ENCODE assay signal across 17 cellular contexts in the genomic region with DNA sequence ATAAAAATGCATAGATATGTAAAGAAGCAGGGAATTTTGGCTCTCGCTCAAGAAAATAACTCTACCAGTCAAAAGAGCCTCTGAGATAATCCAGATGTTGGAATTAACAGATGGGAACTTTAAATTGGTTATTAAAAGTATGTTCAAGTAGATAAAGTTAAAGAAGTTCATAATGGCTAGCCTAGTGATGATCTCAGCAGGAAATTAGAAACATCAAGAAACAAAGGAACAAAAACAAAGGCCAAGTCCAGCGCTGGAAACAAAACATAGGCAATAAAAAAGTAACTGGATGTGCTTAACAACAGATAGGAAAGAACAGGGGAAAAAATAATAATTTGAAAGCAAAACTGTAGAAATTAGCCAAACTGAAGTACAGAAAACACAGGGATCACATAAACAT. TPM values are rescaled to one million over a fixed set of nuclear protein-coding genes. Genes with fewer than 3 reads are reported as not detected.
DNase-seq lines count a peak whose midpoint lies in the region; ATAC-seq and TF ChIP-seq lines count a peak whose summit lies in the region.
"Had no signal": no experiment of that assay in that cellular context is flagged by ENCODE, and none has a peak within 500 bp of the region (broad histone marks: within the 10 kb centered on the region; RNA-seq: fewer than 3 reads in every experiment).

No MANE protein-coding gene starts in this region.

- H3F3A ChIP-seq in GM23338 (replicated peaks; ENCODE audit: low read depth) (no peaks in the 10 kb centered on the region), smooth muscle cell (ENCODE audit: low read depth) (no peaks in the 10 kb centered on the region)

- no peaks in the 10 kb centered on the region for H3K9me3 ChIP-seq in mammary epithelial cell (replicated peaks; ENCODE audit: insufficient read depth, low read length)
- no peaks in the 10 kb centered on the region for H3K9me3 ChIP-seq in smooth muscle cell (replicated peaks; ENCODE audit: low read depth)

- peak overlapping the region; percentile 2; the same call in 1 of the 2 replicates for H3K4me2 ChIP-seq in GM23338
- peak overlapping the region; percentile 61 for H3K4me2 ChIP-seq in mammary epithelial cell (ENCODE audit: insufficient read depth, low read depth, low read length)
- H3K4me2 ChIP-seq in smooth muscle cell = peak overlapping the region; percentile 12
- H3K4me2 ChIP-seq: KMS-11 had no signal

- dilution Hi-C loops in mammary epithelial cell (cut with HindIII; ENCODE audit: low sequenced_read_pairs) = no loop called here

- H3K27me3 ChIP-seq in GM23338 (ENCODE audit: insufficient read depth) = no peaks in the 10 kb centered on the region
- H3K27me3 ChIP-seq in mammary epithelial cell (ENCODE audit: insufficient read depth, low read length) = no peaks in the 10 kb centered on the region
- H3K27me3 ChIP-seq in smooth muscle cell (ENCODE audit: low read depth) = no peaks in the 10 kb centered on the region

- H3K4me1 Mint-ChIP-seq in GM23338 = peaks cover 23% of the 10 kb centered on the region
- peaks cover 3% of the 10 kb centered on the region for H3K4me1 Mint-ChIP-seq in chondrocyte (ENCODE audit: low read depth)

- no peaks in the 10 kb centered on the region for H4K20me1 ChIP-seq in GM23338 (replicated peaks; ENCODE audit: insufficient read depth)
- no peaks in the 10 kb centered on the region for H4K20me1 ChIP-seq in mammary epithelial cell (ENCODE audit: insufficient read depth, low read length)
- no peaks in the 10 kb centered on the region for H4K20me1 ChIP-seq in smooth muscle cell (ENCODE audit: low read depth)

- CTCF ChIA-PET in mammary epithelial cell (lab: Charles Lee; ENCODE audit: low non-redundant PET) = no interaction called here

- intact Hi-C loops in mammary epithelial cell (cut with micrococcal nuclease) = no loop called here

- H3K27ac ChIP-seq in GM23338 (ENCODE audit: low read depth) (no peak overlapping the region), mammary epithelial cell (ENCODE audit: insufficient read depth, low read depth, low read length) (no peak overlapping the region), smooth muscle cell (ENCODE audit: low read depth) (no peak overlapping the region)
- H3K27ac ChIP-seq: KMS-11, RWPE1 had no signal

- H3K36me3 ChIP-seq in GM23338 (ENCODE audit: insufficient read depth) = no peaks in the 10 kb centered on the region
- no peaks in the 10 kb centered on the region for H3K36me3 ChIP-seq in mammary epithelial cell (ENCODE audit: insufficient read depth, low read length)
- H3K36me3 ChIP-seq in smooth muscle cell (ENCODE audit: low read depth) = no peaks in the 10 kb centered on the region

- H3K4me3 ChIP-seq in GM23338 = no peak overlapping the region
- no peak overlapping the region for H3K4me3 ChIP-seq in mammary epithelial cell (replicated peaks in 1 of 3; ENCODE audit: insufficient read depth in 1 of 3, low read depth in 2 of 3, low read length in 3 of 3)
- no peak overlapping the region for H3K4me3 ChIP-seq in fibroblast of pulmonary artery (replicated peaks; ENCODE audit: low read depth, low read length)
- H3K4me3 ChIP-seq in smooth muscle cell = no peak overlapping the region

- H3K4me1 ChIP-seq in GM23338 (ENCODE audit: insufficient read depth) = peaks cover 20% of the 10 kb centered on the region
- H3K4me1 ChIP-seq in mammary epithelial cell (ENCODE audit: insufficient read depth, low read length) = peaks cover 20% of the 10 kb centered on the region
- H3K4me1 ChIP-seq in smooth muscle cell (ENCODE audit: low read depth) = no peaks in the 10 kb centered on the region

- TF ChIP-seq CTCF in GM23338 (conservative IDR thresholded peaks at IDR 0.05; ENCODE audit: low read depth in 2 of 2) = no peak
- TF ChIP-seq CTCF in mammary epithelial cell (conservative IDR thresholded peaks at IDR 0.05 in 1 of 2, IDR thresholded peaks at IDR 0.05 in 1 of 2; ENCODE audit: extremely low read depth in 1 of 2, insufficient read depth in 1 of 2, low read depth in 1 of 2, low read length in 2 of 2) = no peak
- no peak for TF ChIP-seq CTCF in fibroblast of pulmonary artery (IDR thresholded peaks at IDR 0.05; ENCODE audit: low read length, missing control alignments)
- TF ChIP-seq CTCF in smooth muscle cell (IDR thresholded peaks at IDR 0.05; ENCODE audit: borderline replicate concordance, insufficient read depth, poor library complexity, severe bottlenecking) = no peak
- no peak for TF ChIP-seq CTCF in chondrocyte (IDR thresholded peaks at IDR 0.05)

- H3K9me2 ChIP-seq in GM23338 (ENCODE audit: insufficient read depth) = no peaks in the 10 kb centered on the region

- BruUV-seq in mammary epithelial cell (replicated peaks; lab: Mats Ljungman, UMichigan) = no TSS peak

- in situ Hi-C loops in mammary epithelial cell (cut with MboI; ENCODE audit: low sequenced_read_pairs in 2 of 2) = no loop called here

- H3K36me3 Mint-ChIP-seq in GM23338 (ENCODE audit: low read depth) (peaks cover 4% of the 10 kb centered on the region; the same call in 1 of the 3 replicates), chondrocyte (ENCODE audit: low read depth) (no peaks in the 10 kb centered on the region)

- DNase-seq in GM23338 (ENCODE audit: low spot score) (no peak), mammary epithelial cell (no peak), fibroblast of pulmonary artery (ENCODE audit: low read depth) (peak; percentile 56), smooth muscle cell (lab: John Stamatoyannopoulos, UW; ENCODE audit: unreplicated experiment) (no peak), chondrocyte (ENCODE audit: low spot score) (no peak)
- DNase-seq in stimulated activated CD4-positive, alpha-beta T cell treated with anti-CD3 and anti-CD28 coated beads, Interleukin-12 subunit alpha, Interleukin-12 subunit beta, amount 100 ng/mL, for 4 hours = no peak
- DNase-seq in activated naive CD4-positive, alpha-beta T cell treated with anti-CD3 and anti-CD28 coated beads, Interleukin-2, amount 50 U/mL, for 16 hours = no peak
- DNase-seq: EL, NCI-H1048, NCI-H1436 treated with DMSO at 0.1 percent for 48 hours, NCI-H2029 treated with DMSO at 0.1 percent for 48 hours, NCI-H2171 treated with DMSO at 0.1 percent for 48 hours, NCI-H748 treated with DMSO at 0.1 percent for 48 hours, PC-3 had no signal

- H3K9me3 Mint-ChIP-seq in GM23338 (peaks cover 4% of the 10 kb centered on the region; the same call in 2 of the 3 replicates), chondrocyte (ENCODE audit: low read depth) (peaks cover 8% of the 10 kb centered on the region)

- no peaks in the 10 kb centered on the region for H3K27me3 Mint-ChIP-seq in GM23338 (ENCODE audit: insufficient read depth, low read depth, poor library complexity)
- H3K27me3 Mint-ChIP-seq in chondrocyte (ENCODE audit: low read depth) = no peaks in the 10 kb centered on the region

- H3K79me2 ChIP-seq in GM23338 (replicated peaks; ENCODE audit: insufficient read depth) (no peaks in the 10 kb centered on the region), mammary epithelial cell (ENCODE audit: insufficient read depth, low read length) (no peaks in the 10 kb centered on the region), smooth muscle cell (ENCODE audit: low read depth) (no peaks in the 10 kb centered on the region)

- ATAC-seq in GM23338 = no peak
- ATAC-seq: PC-3 had no signal

- H3K27ac Mint-ChIP-seq in GM23338 = no peak overlapping the region
- no peak overlapping the region for H3K27ac Mint-ChIP-seq in chondrocyte (ENCODE audit: unreplicated experiment)

- no peak overlapping the region for H3K9ac ChIP-seq in mammary epithelial cell (ENCODE audit: insufficient read depth, low read length)
- no peak overlapping the region for H3K9ac ChIP-seq in smooth muscle cell (ENCODE audit: low read depth)
- H3K9ac ChIP-seq: KMS-11 had no signal

- H3K4me3 Mint-ChIP-seq in GM23338 (no peak overlapping the region), chondrocyte (ENCODE audit: unreplicated experiment) (no peak overlapping the region)

- H2AFZ ChIP-seq in GM23338 (no peak overlapping the region), mammary epithelial cell (ENCODE audit: low read depth, low read length) (peak overlapping the region; percentile 75), smooth muscle cell (ENCODE audit: low read depth) (peak overlapping the region; percentile 60)

- 66% methylated on average over 2 of the region's 2 CpGs for WGBS in mammary epithelial cell (ENCODE audit: low coverage, missing lambda C conversion rate)
- WGBS in smooth muscle cell (ENCODE audit: low lambda C conversion rate) = 55% methylated on average over 2 of the region's 2 CpGs

TF ChIP-seq in GM23338, 12 proteins besides CTCF, POLR2A, EP300 and RAD21:
- TF ChIP-seq STAT1 (IDR thresholded peaks at IDR 0.05; ENCODE audit: unreplicated experiment) (no peak), EZH2phosphoT487 (IDR thresholded peaks at IDR 0.05; ENCODE audit: unreplicated experiment) (no peak), NANOG (IDR thresholded peaks at IDR 0.05; ENCODE audit: borderline replicate concordance) (no peak), POLR2AphosphoS5 (IDR thresholded peaks at IDR 0.05; ENCODE audit: low read depth) (no peak), ZNF114 (CRISPR knock-in tag; IDR thresholded peaks at IDR 0.05) (no peak)
TF ChIP-seq in GM23338: peak in this region for 0.

RNA-seq across cellular contexts. Expression of a gene that starts 23.1 kb away (rescaled TPM):
- not detected in 2 replicates for total RNA-seq in GM23338 (2014; rRNA removed; shearing (Covaris generic))
- polyA plus RNA-seq in GM23338 (2016; fragmentation: Nextera tagmentation; extraction: Ambion mirVana) (not detected in 2 replicates), mammary epithelial cell (1.9 TPM), smooth muscle cell (not detected in 2 replicates)
- total RNA-seq in mammary epithelial cell (10 to 100 TPM in 1 of 2 donors, 1 to 10 TPM in 1; 8.6 to 18.2 TPM), smooth muscle cell (0.63 and 5.6 TPM in 2 replicates), chondrocyte (not detected in 3 replicates)
- polyA minus RNA-seq in mammary epithelial cell = 4.8 TPM
- total RNA-seq: A673, PC-3 had no signal

Comparison
In these comparisons a context has a peak if more than half of its experiments do, and no peak if none do; other contexts are left out.
1. H3K4me2 ChIP-seq: peak in every context shown above with its lines; median percentile 61 in mammary epithelial cell; 12 in smooth muscle cell; 2 in GM23338.